ENCODE assay signal across 17 cellular contexts in genomic region chr18:2706903-2707302, GRCh38. TPM values are rescaled to one million over a fixed set of nuclear protein-coding genes. Genes with fewer than 3 reads are reported as not detected.
A peak's percentile ranks its signal among the peaks of the same experiment; 100 is the strongest.
DNase-seq lines count a peak whose midpoint lies in the region; ATAC-seq, FAIRE-seq and TF ChIP-seq lines count a peak whose summit lies in the region.
"Had no signal": no experiment of that assay in that cellular context is flagged by ENCODE, and none has a peak within 500 bp of the region (broad histone marks: within the 10 kb centered on the region; RNA-seq: fewer than 3 reads in every experiment).

No MANE protein-coding gene starts in this region.

- intact Hi-C loops in CD14-positive monocyte (cut with micrococcal nuclease), result loop anchor here in 1 of 2 donors (10.0 kb wide), 1 partner anchor 48 kb away; no protein-coding TSS in a partner anchor

- CTCF ChIA-PET in T-cell (lab: Charles Lee), result no interaction called here

- H3K27me3 Mint-ChIP-seq in CD14-positive monocyte (ENCODE audit: low read depth in 3 of 3) (no peaks in the 10 kb centered on the region), T-cell (no peaks in the 10 kb centered on the region), endodermal cell (ENCODE audit: insufficient read depth) (no peaks in the 10 kb centered on the region)

- H3K36me3 ChIP-seq in endodermal cell (ENCODE audit: control insufficient read depth, insufficient read depth, low read length), result peaks cover 94% of the 10 kb centered on the region

- no peaks in the 10 kb centered on the region for H3K27me3 ChIP-seq in endodermal cell (ENCODE audit: control insufficient read depth, insufficient read depth, low read length, poor library complexity, severe bottlenecking)
- H3K27me3 ChIP-seq: adrenal gland, stomach had no signal

- H3K27ac ChIP-seq in endodermal cell (ENCODE audit: low read depth, low read length), result no peak overlapping the region
- H3K27ac ChIP-seq: adrenal gland, parathyroid adenoma, stomach had no signal

- H3K36me3 Mint-ChIP-seq in CD14-positive monocyte, result peaks cover 69 to 80% of the 10 kb centered on the region in 2 donors
- peaks cover 64% of the 10 kb centered on the region for H3K36me3 Mint-ChIP-seq in T-cell
- peaks cover 67% of the 10 kb centered on the region for H3K36me3 Mint-ChIP-seq in endodermal cell (ENCODE audit: low read depth)

- POLR2A ChIA-PET in T-cell (lab: Charles Lee), result interaction anchor here in 1 of 2 donors (0.6 to 2.2 kb wide), 3 partner anchors 19 to 141 kb away, joined by 4 to 7 read pairs (median 5); no protein-coding TSS in a partner anchor

- H3K4me1 Mint-ChIP-seq in CD14-positive monocyte (peaks cover 8% of the 10 kb centered on the region), T-cell (peaks cover 37 to 39% (median 37%) of the 10 kb centered on the region in 3 donors), endodermal cell (peaks cover 4% of the 10 kb centered on the region)

- TF ChIP-seq CTCF in CD14-positive monocyte (IDR thresholded peaks at IDR 0.05), result no peak
- TF ChIP-seq CTCF in endodermal cell (conservative IDR thresholded peaks at IDR 0.05), result no peak

- no peak for ATAC-seq in T-cell (replicated peaks in 1 of 4)
- no peak for ATAC-seq in GM18873 (IDR thresholded peaks at IDR 0.05; ENCODE audit: low FRiP score, unreplicated experiment)
- ATAC-seq: left ventricle myocardium superior had no signal

- H3K4me3 ChIP-seq in endodermal cell (ENCODE audit: low read length), result no peak overlapping the region
- H3K4me3 ChIP-seq: adrenal gland, stomach had no signal

- H3K9me3 Mint-ChIP-seq in CD14-positive monocyte, result peaks cover 0 to 2% (median 0%) of the 10 kb centered on the region in 7 donors
- H3K9me3 Mint-ChIP-seq in T-cell, result no peaks in the 10 kb centered on the region
- no peaks in the 10 kb centered on the region for H3K9me3 Mint-ChIP-seq in endodermal cell

- no peak overlapping the region for H3K9ac ChIP-seq in endodermal cell (ENCODE audit: extremely low read depth, low read length, poor library complexity, severe bottlenecking)
- H3K9ac ChIP-seq: parathyroid adenoma had no signal

- H3K27ac Mint-ChIP-seq in CD14-positive monocyte, result peak overlapping the region; percentile 30 to 90 (median 69)
- H3K27ac Mint-ChIP-seq in T-cell, result peak overlapping the region; percentile 42 to 71
- no peak overlapping the region for H3K27ac Mint-ChIP-seq in endodermal cell

- H3K4me3 Mint-ChIP-seq in CD14-positive monocyte, result no peak overlapping the region
- H3K4me3 Mint-ChIP-seq in T-cell, result no peak overlapping the region
- no peak overlapping the region for H3K4me3 Mint-ChIP-seq in endodermal cell

- peaks cover 16% of the 10 kb centered on the region for H3K9me3 ChIP-seq in endodermal cell (ENCODE audit: control insufficient read depth, low read length)
- H3K9me3 ChIP-seq: adrenal gland, stomach had no signal

- DNase-seq in CD14-positive monocyte (ENCODE audit: low spot score), result no peak
- DNase-seq in GM12891 (ENCODE audit: insufficient read length, low spot score), result no peak
- DNase-seq in T-cell, result no peak
- peak; percentile 78 for DNase-seq in endodermal cell
- DNase-seq in ureter (ENCODE audit: low spot score), result no peak
- no peak for DNase-seq in stimulated activated CD4-positive, alpha-beta T cell treated with anti-CD3 and anti-CD28 coated beads, Interleukin-2, amount 100 ng/mL, for 24 hours
- DNase-seq in dedifferentiated amniotic fluid mesenchymal stem cell (ENCODE audit: extremely low spot score), result no peak
- DNase-seq: activated CD4-positive, alpha-beta T cell treated with anti-CD3 and anti-CD28 coated beads for 1 hour; adrenal gland; effector CD8-positive, alpha-beta T cell; glutamatergic neuron; HCEC 1CT; left ventricle myocardium superior; stimulated activated CD4-positive, alpha-beta T cell treated with anti-CD3 and anti-CD28 coated beads, Interleukin-1b, Interleukin-23, amount 100 ng/mL, for 48 hours; stomach had no signal

- peak; percentile 31 for FAIRE-seq in GM12891 (lab: Jason Lieb, UNC)

- 53 to 64% methylated on average over 3 to 6 of the region's 6 CpGs for WGBS in endodermal cell (ENCODE audit: insufficient coverage in 1 of 2, insufficient read length in 1 of 2), 2 experiments

- no peak for TF ChIP-seq POLR2A in GM12891 (IDR thresholded peaks at IDR 0.05; ENCODE audit: low read depth, low read length)

- H3K4me1 ChIP-seq in endodermal cell (ENCODE audit: control insufficient read depth, insufficient read depth, low read length), result no peaks in the 10 kb centered on the region
- H3K4me1 ChIP-seq: adrenal gland, parathyroid adenoma, stomach had no signal

TF ChIP-seq in GM12891, 5 proteins besides CTCF, POLR2A, EP300 and RAD21:
- TF ChIP-seq TAF1 (IDR thresholded peaks at IDR 0.05; ENCODE audit: low read depth, low read length), result no peak

RNA-seq across cellular contexts. Expression of gene SMCHD1, which starts 51.4 kb away (rescaled TPM):
- polyA plus RNA-seq in CD14-positive monocyte, result 10 to 100 TPM; 12.7 to 16.8 TPM
- polyA plus RNA-seq in GM12891 (2012; ENCODE audit: low read depth, missing spikeins), result 24.2 TPM
- total RNA-seq in T-cell, result 100 to 1,000 TPM; 179 to 423 (median 206) TPM
- total RNA-seq in endodermal cell, result 10 to 100 TPM; 61.8 to 72.5 TPM
- polyA plus RNA-seq in endodermal cell (2013, experiment 1 of 2), result 42.4 TPM
- polyA plus RNA-seq in endodermal cell (2013, experiment 2 of 2), result 53.4 TPM
- total RNA-seq in ureter, result 83.8 TPM
